Comparison of ENCODE assay signal across 9 cellular contexts in genomic region chr3:117407317-117407716, GRCh38.
A peak's percentile ranks its signal among the peaks of the same experiment; 100 is the strongest.
DNase-seq lines count a peak whose midpoint lies in the region; FAIRE-seq and TF ChIP-seq lines count a peak whose summit lies in the region.
"Had no signal": no experiment of that assay in that cellular context is flagged by ENCODE, and none has a peak within 500 bp of the region (broad histone marks: within the 10 kb centered on the region; RNA-seq: fewer than 3 reads in every experiment).

No MANE protein-coding gene starts in this region.

- peaks cover 16% of the 10 kb centered on the region for H3K9me3 Mint-ChIP-seq in HFFc6

- H2AK5ac ChIP-seq in mesenchymal stem cell (ENCODE audit: low read length, severe bottlenecking), result no peak overlapping the region

- H3K9me1 ChIP-seq in keratinocyte (ENCODE audit: control insufficient read depth, extremely low read depth, insufficient read depth, low read length), result no peaks in the 10 kb centered on the region

- no peaks in the 10 kb centered on the region for H3K79me1 ChIP-seq in mesenchymal stem cell (replicated peaks; ENCODE audit: low read length, poor library complexity, severe bottlenecking)

- dilution Hi-C loops in keratinocyte (cut with MboI; ENCODE audit: extremely low pct_ligation_motif_present, low sequenced_read_pairs), result no loop called here

- no peak overlapping the region for H3K4me3 ChIP-seq in keratinocyte (ENCODE audit: control insufficient read depth in 2 of 3, extremely low read depth in 1 of 3, insufficient read depth in 2 of 3, low read depth in 1 of 3, low read length in 3 of 3)
- H3K4me3 ChIP-seq in mesenchymal stem cell (ENCODE audit: insufficient read depth in 1 of 2, low read depth in 1 of 2, low read length in 2 of 2), result no peak overlapping the region
- H3K4me3 ChIP-seq: SK-N-MC had no signal

- no peak overlapping the region for H4K8ac ChIP-seq in mesenchymal stem cell (ENCODE audit: low read length)

- H3K27me3 Mint-ChIP-seq in HFFc6 (ENCODE audit: insufficient read depth), result peaks cover 3% of the 10 kb centered on the region; the same call in 1 of the 2 replicates

- H3K4ac ChIP-seq in mesenchymal stem cell (ENCODE audit: low read depth in 1 of 2, low read length in 2 of 2), result no peak overlapping the region

- H2BK12ac ChIP-seq in mesenchymal stem cell (ENCODE audit: low read length in 2 of 2), result no peak overlapping the region

- FAIRE-seq in keratinocyte (lab: Jason Lieb, UNC), result no peak

- no peak overlapping the region for H3K18ac ChIP-seq in mesenchymal stem cell (ENCODE audit: low read depth in 1 of 2, low read length in 2 of 2)

- no peak overlapping the region for H2BK5ac ChIP-seq in mesenchymal stem cell (ENCODE audit: low read depth, low read length, poor library complexity, severe bottlenecking)

- H2AFZ ChIP-seq in keratinocyte (ENCODE audit: control insufficient read depth, low read length) (no peak overlapping the region), mesenchymal stem cell (ENCODE audit: low read depth, low read length) (no peak overlapping the region)

- H3K27ac Mint-ChIP-seq in HFFc6, result no peak overlapping the region

- no peaks in the 10 kb centered on the region for H3K4me1 Mint-ChIP-seq in HFFc6 (ENCODE audit: low read depth)

- H3K4me3 Mint-ChIP-seq in HFFc6, result no peak overlapping the region

- no peak overlapping the region for H3K23ac ChIP-seq in mesenchymal stem cell (ENCODE audit: low read length in 2 of 2)

- H3K9ac ChIP-seq in keratinocyte (ENCODE audit: control insufficient read depth, extremely low read depth, insufficient read depth, low read length), result no peak overlapping the region
- no peak overlapping the region for H3K9ac ChIP-seq in mesenchymal stem cell (ENCODE audit: low read length)

- no peaks in the 10 kb centered on the region for H4K20me1 ChIP-seq in keratinocyte (ENCODE audit: control insufficient read depth, extremely low read depth, insufficient read depth, low read length)

- no peak overlapping the region for H4K91ac ChIP-seq in mesenchymal stem cell (ENCODE audit: low read length)

- no peak overlapping the region for H2BK120ac ChIP-seq in mesenchymal stem cell (ENCODE audit: low read depth, low read length)

- H3K79me2 ChIP-seq in keratinocyte (ENCODE audit: control insufficient read depth, insufficient read depth, low read length), result no peaks in the 10 kb centered on the region

- H3K27ac ChIP-seq in keratinocyte (ENCODE audit: control insufficient read depth, insufficient read depth, low read length) (no peak overlapping the region), mesenchymal stem cell (ENCODE audit: low read length, poor library complexity, severe bottlenecking) (no peak overlapping the region)
- H3K27ac ChIP-seq: SK-N-MC had no signal

- no peak overlapping the region for H3K4me2 ChIP-seq in keratinocyte (ENCODE audit: control insufficient read depth, extremely low read depth, insufficient read depth, low read depth, low read length)
- no peak overlapping the region for H3K4me2 ChIP-seq in mesenchymal stem cell (ENCODE audit: low read length, poor library complexity, severe bottlenecking)

- no peaks in the 10 kb centered on the region for H3K9me3 ChIP-seq in keratinocyte (ENCODE audit: control insufficient read depth, low read depth, low read length)
- H3K9me3 ChIP-seq in mesenchymal stem cell (ENCODE audit: control insufficient read depth, low read length), result no peaks in the 10 kb centered on the region

- H3K36me3 Mint-ChIP-seq in HFFc6 (ENCODE audit: low read depth), result no peaks in the 10 kb centered on the region

- TF ChIP-seq CTCF in GM12874 (IDR thresholded peaks at IDR 0.05; ENCODE audit: insufficient read depth, low read depth, low read length) (peak; percentile 32; the same call in 1 of the 2 replicates), HFFc6 (IDR thresholded peaks at IDR 0.05) (peak; percentile 35; the same call in 1 of the 2 replicates), keratinocyte (optimal IDR thresholded peaks at IDR 0.05 in 1 of 3, IDR thresholded peaks at IDR 0.05 in 1 of 3, conservative IDR thresholded peaks at IDR 0.05 in 1 of 3; ENCODE audit: extremely low read depth in 1 of 3, insufficient read depth in 2 of 3, low read length in 3 of 3) (peak in 2 of 3 experiments; percentile 21 to 41)

- no peak overlapping the region for H3K14ac ChIP-seq in mesenchymal stem cell (ENCODE audit: low read length in 2 of 2)

- H3K36me3 ChIP-seq in keratinocyte (ENCODE audit: control insufficient read depth in 2 of 2, extremely low read depth in 1 of 2, insufficient read depth in 2 of 2, low read length in 2 of 2), result no peaks in the 10 kb centered on the region
- H3K36me3 ChIP-seq in mesenchymal stem cell (ENCODE audit: control insufficient read depth in 1 of 2, insufficient read depth in 2 of 2, low read depth in 1 of 2, low read length in 2 of 2), result no peaks in the 10 kb centered on the region

- H3K27me3 ChIP-seq in keratinocyte (ENCODE audit: control insufficient read depth, extremely low read depth, insufficient read depth, low read length) (no peaks in the 10 kb centered on the region), mesenchymal stem cell (ENCODE audit: control insufficient read depth in 1 of 2, insufficient read depth in 1 of 2, low read length in 2 of 2) (no peaks in the 10 kb centered on the region)

- no peak overlapping the region for H2BK15ac ChIP-seq in mesenchymal stem cell (ENCODE audit: low read depth, poor library complexity, severe bottlenecking)

- H3K4me1 ChIP-seq in keratinocyte (ENCODE audit: control insufficient read depth, extremely low read depth, insufficient read depth, low read length) (no peaks in the 10 kb centered on the region), mesenchymal stem cell (ENCODE audit: control insufficient read depth, insufficient read depth, low read depth, low read length) (no peaks in the 10 kb centered on the region)

- DNase-seq in HFFc6 (no peak), NCI-H69 (lab: John Stamatoyannopoulos, UW) (peak; percentile 18), keratinocyte (ENCODE audit: low read depth, low spot score) (no peak), AG20443 (ENCODE audit: low spot score) (no peak), KG1 (lab: John Stamatoyannopoulos, UW) (no peak), mesenchymal stem cell (no peak)
- DNase-seq in activated naive CD4-positive, alpha-beta T cell treated with Interleukin-2 at 50 U/mL for 16 hours, result no peak
